ENCODE assay signal across 22 cellular contexts in genomic region chr9:78533500-78533899, GRCh38.
A peak's percentile ranks its signal among the peaks of the same experiment; 100 is the strongest.
DNase-seq lines count a peak whose midpoint lies in the region; ATAC-seq, FAIRE-seq and TF ChIP-seq lines count a peak whose summit lies in the region.
"Had no signal": no experiment of that assay in that cellular context is flagged by ENCODE, and none has a peak within 500 bp of the region (broad histone marks: within the 10 kb centered on the region; RNA-seq: fewer than 3 reads in every experiment).

No MANE protein-coding gene starts in this region.

- no peak overlapping the region for H2BK5ac ChIP-seq in IMR-90 (ENCODE audit: low read depth, low read length, poor library complexity, severe bottlenecking)

- H4K20me1 ChIP-seq in IMR-90 (ENCODE audit: insufficient read depth, low read length) (no peaks in the 10 kb centered on the region), astrocyte (ENCODE audit: insufficient read depth, low read length) (no peaks in the 10 kb centered on the region)

- H4K8ac ChIP-seq in IMR-90 (ENCODE audit: low read depth in 2 of 2, low read length in 2 of 2): no peak overlapping the region

- H3K4me3 ChIP-seq in IMR-90 (ENCODE audit: insufficient read depth, low read depth, low read length) (no peak overlapping the region), astrocyte (ENCODE audit: insufficient read depth, low read depth, low read length) (no peak overlapping the region)
- H3K4me3 ChIP-seq: Peyer's patch, SJCRH30 had no signal

- H3K79me1 ChIP-seq in IMR-90 (ENCODE audit: low read depth in 1 of 2, low read length in 2 of 2): no peaks in the 10 kb centered on the region

- no peak overlapping the region for H2BK120ac ChIP-seq in IMR-90 (ENCODE audit: low read depth, low read length)

- DNase-seq in DMS79 (lab: John Stamatoyannopoulos, UW) (peak; percentile 32), IMR-90 (peak; percentile 12), astrocyte (ENCODE audit: low read depth) (peak; percentile 4), myocyte (ENCODE audit: low read depth) (peak; percentile 41), DMS 273 treated with DMSO at 0.1 percent for 48 hours (lab: John Stamatoyannopoulos, UW) (no peak), SHP77 (lab: John Stamatoyannopoulos, UW) (no peak), NAMALWA (ENCODE audit: low spot score) (no peak)
- DNase-seq: BE2C, KBM-7, MM.1S, NCI-H1092, NCI-H1436 treated with DMSO at 0.1 percent for 48 hours, NCI-H1930, NCI-H2227 treated with DMSO at 0.1 percent for 48 hours, NCI-H524, Peyer's patch, SJCRH30 had no signal

- CTCF ChIA-PET in IMR-90 (lab: Yijun Ruan, JAX): no interaction called here

- H3K4me1 ChIP-seq in IMR-90 (ENCODE audit: control insufficient read depth, insufficient read depth, low read length) (no peaks in the 10 kb centered on the region), astrocyte (ENCODE audit: insufficient read depth, low read length) (no peaks in the 10 kb centered on the region)
- H3K4me1 ChIP-seq: Peyer's patch, SJCRH30 had no signal

- H3K4me3 Mint-ChIP-seq in astrocyte (ENCODE audit: unreplicated experiment): no peak overlapping the region

- ATAC-seq in IMR-90 (ENCODE audit: low read depth): no peak
- no peak for ATAC-seq in GM18861 (IDR thresholded peaks at IDR 0.05; ENCODE audit: unreplicated experiment)
- ATAC-seq: HepG2 had no signal

- no peak overlapping the region for H3K23ac ChIP-seq in IMR-90 (ENCODE audit: low read depth, low read length)

- no TSS peak for BruUV-seq in IMR-90 (replicated peaks; lab: Mats Ljungman, UMichigan)

- H3K36me3 Mint-ChIP-seq in astrocyte (ENCODE audit: low read depth, unreplicated experiment): peaks cover 4% of the 10 kb centered on the region

- no peak overlapping the region for H3K14ac ChIP-seq in IMR-90 (replicated peaks; ENCODE audit: low read depth, low read length)

- peak; percentile 49 for FAIRE-seq in astrocyte (lab: Jason Lieb, UNC)
- FAIRE-seq: A204.1, D721Med, GM12891, HepG2 had no signal

- no peak for TF ChIP-seq POLR2A in IMR-90 (IDR thresholded peaks at IDR 0.05; ENCODE audit: low read depth, low read length)

- H3K27ac Mint-ChIP-seq in astrocyte (ENCODE audit: unreplicated experiment): no peak overlapping the region

- no peak overlapping the region for H2AK5ac ChIP-seq in IMR-90 (ENCODE audit: low read depth, low read length)

- H3K9me3 ChIP-seq in IMR-90 (ENCODE audit: control insufficient read depth, insufficient read depth, low read length) (no peaks in the 10 kb centered on the region), astrocyte (ENCODE audit: insufficient read depth, low read depth, low read length) (no peaks in the 10 kb centered on the region)
- H3K9me3 ChIP-seq: BE2C, Peyer's patch, SJCRH30 had no signal

- no peak overlapping the region for H2BK15ac ChIP-seq in IMR-90 (ENCODE audit: low read depth, low read length)

- no peaks in the 10 kb centered on the region for H3K9me1 ChIP-seq in IMR-90 (ENCODE audit: insufficient read depth, low read length)

- TF ChIP-seq CTCF in IMR-90 (conservative IDR thresholded peaks at IDR 0.05; ENCODE audit: low read depth, low read length) (no peak), astrocyte (IDR thresholded peaks at IDR 0.05; ENCODE audit: insufficient read depth, low read depth, low read length) (no peak)

- in situ Hi-C loops in IMR-90 (cut with MboI; ENCODE audit: low sequenced_read_pairs): no loop called here

- H3K9ac ChIP-seq in IMR-90 (ENCODE audit: low read depth, low read length): no peak overlapping the region
- H3K9ac ChIP-seq in astrocyte (ENCODE audit: low read length): no peak overlapping the region

- H3K4me2 ChIP-seq in IMR-90 (ENCODE audit: low read depth, low read length): no peak overlapping the region
- no peak overlapping the region for H3K4me2 ChIP-seq in astrocyte (ENCODE audit: low read length)

- WGBS in IMR-90 (ENCODE audit: extremely low coverage in 2 of 2, insufficient read length in 1 of 2), 2 experiments: no CpG with 5 or more reads among the region's 2 CpGs

- POLR2A ChIA-PET in IMR-90 (lab: Charles Lee; ENCODE audit: unreplicated experiment): no interaction called here

- peaks cover 4% of the 10 kb centered on the region for H3K9me3 Mint-ChIP-seq in astrocyte (ENCODE audit: unreplicated experiment)

- no peak overlapping the region for H4K5ac ChIP-seq in IMR-90 (ENCODE audit: low read depth, low read length)

- no peak overlapping the region for H4K91ac ChIP-seq in IMR-90 (ENCODE audit: insufficient read depth, low read depth, low read length)

- no peaks in the 10 kb centered on the region for H3K27me3 ChIP-seq in IMR-90 (ENCODE audit: control insufficient read depth, insufficient read depth, low read length)
- no peaks in the 10 kb centered on the region for H3K27me3 ChIP-seq in astrocyte (ENCODE audit: insufficient read depth, low read length)
- H3K27me3 ChIP-seq: BE2C, Peyer's patch, SJCRH30 had no signal

- H2AK9ac ChIP-seq in IMR-90 (replicated peaks; ENCODE audit: low read depth, low read length, poor library complexity): no peak overlapping the region

- H3K27ac ChIP-seq in IMR-90 (ENCODE audit: insufficient read depth, low read length) (no peak overlapping the region), astrocyte (ENCODE audit: low read depth, low read length) (no peak overlapping the region)
- H3K27ac ChIP-seq: Peyer's patch, SJCRH30 had no signal

- H3K79me2 ChIP-seq in astrocyte (ENCODE audit: insufficient read depth, low read length): no peaks in the 10 kb centered on the region

- no peak overlapping the region for H2BK20ac ChIP-seq in IMR-90 (ENCODE audit: low read depth, low read length)

- H3K4ac ChIP-seq in IMR-90 (ENCODE audit: low read depth, low read length): no peak overlapping the region

- no peak overlapping the region for H3K56ac ChIP-seq in IMR-90 (ENCODE audit: extremely low read depth, insufficient read depth, low read length)

- H3K27me3 Mint-ChIP-seq in astrocyte (ENCODE audit: low read depth, unreplicated experiment): no peaks in the 10 kb centered on the region

- H3K36me3 ChIP-seq in IMR-90 (ENCODE audit: control insufficient read depth, insufficient read depth, low read length) (no peaks in the 10 kb centered on the region), astrocyte (ENCODE audit: insufficient read depth, low read length) (no peaks in the 10 kb centered on the region)
- H3K36me3 ChIP-seq: BE2C, Peyer's patch, SJCRH30 had no signal

- dilution Hi-C loops in IMR-90 (cut with HindIII; ENCODE audit: low sequenced_read_pairs, unreplicated experiment): no loop called here

- H2AFZ ChIP-seq in IMR-90 (replicated peaks; ENCODE audit: low read length, poor library complexity) (no peak overlapping the region), astrocyte (ENCODE audit: low read depth, low read length) (no peak overlapping the region)

- H3K18ac ChIP-seq in IMR-90 (ENCODE audit: low read depth, low read length): no peak overlapping the region

- H3K4me1 Mint-ChIP-seq in astrocyte (ENCODE audit: low read depth, unreplicated experiment): no peaks in the 10 kb centered on the region

- intact Hi-C loops in IMR-90 (cut with micrococcal nuclease): no loop called here

- TF ChIP-seq RAD21 in IMR-90 (IDR thresholded peaks at IDR 0.05; ENCODE audit: low read length): no peak

TF ChIP-seq in IMR-90, 13 proteins besides CTCF, POLR2A, EP300 and RAD21:
- TF ChIP-seq FOS (IDR thresholded peaks at IDR 0.05; ENCODE audit: low read depth, low read length): no peak
- TF ChIP-seq NFE2L2 (IDR thresholded peaks at IDR 0.05; ENCODE audit: low read depth, low read length): no peak
- TF ChIP-seq SMC3 (IDR thresholded peaks at IDR 0.05; ENCODE audit: low read depth, low read length): no peak

Comparison
In these comparisons a context has a peak if more than half of its experiments do, and no peak if none do; other contexts are left out.
1. DNase-seq: peak in DMS79 (single experiment), IMR-90 (single experiment), astrocyte (single experiment) and myocyte (single experiment); none in DMS 273 treated with DMSO at 0.1 percent for 48 hours (single experiment), SHP77 (0 of 2) and NAMALWA (single experiment).